Comparison of ENCODE assay signal across 8 cellular contexts in the genomic region with DNA sequence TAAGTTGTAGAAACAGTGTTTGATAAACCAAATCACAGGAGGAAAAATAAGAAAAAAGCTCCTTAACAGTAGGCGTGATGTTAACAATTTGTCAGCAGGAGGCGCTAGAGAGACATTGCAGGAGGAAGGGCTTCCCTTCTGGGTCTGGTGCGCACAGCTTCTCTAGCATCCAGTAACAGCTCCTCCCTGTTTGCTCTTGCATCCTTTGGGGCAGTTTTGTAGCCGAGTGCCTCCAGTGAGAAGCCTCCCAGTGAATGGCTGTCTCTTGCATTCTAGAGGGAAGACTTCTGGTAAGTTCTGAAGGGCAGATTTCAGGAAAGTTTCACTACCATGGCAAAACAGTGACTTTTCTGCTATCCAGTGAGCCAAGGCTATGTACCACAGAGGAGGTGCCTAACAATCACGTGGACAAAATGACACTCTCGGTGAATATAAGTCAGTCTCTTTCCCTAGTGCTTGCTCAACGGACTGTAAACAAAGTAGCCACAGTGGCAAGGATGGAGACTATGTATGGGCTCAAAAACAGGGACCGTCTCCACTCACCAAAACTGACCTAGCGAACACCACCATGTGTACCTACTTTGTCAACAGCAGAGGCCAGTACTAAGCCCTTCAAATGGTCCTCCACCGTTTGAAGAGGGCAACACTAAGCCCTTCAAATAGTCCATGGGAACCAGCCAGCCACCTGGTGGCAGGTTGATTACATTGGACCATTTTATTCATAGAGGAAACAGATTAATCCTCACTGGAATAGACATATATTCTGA. TPM values are rescaled to one million over a fixed set of nuclear protein-coding genes. Genes with fewer than 3 reads are reported as not detected.
DNase-seq lines count a peak whose midpoint lies in the region; ATAC-seq and TF ChIP-seq lines count a peak whose summit lies in the region.

No MANE protein-coding gene starts in this region.

- H3K27ac Mint-ChIP-seq in Calu3 (ENCODE audit: unreplicated experiment): no peak overlapping the region

- no peak overlapping the region for H2BK5ac ChIP-seq in neuronal stem cell (ENCODE audit: low read length)

- H2BK120ac ChIP-seq in neuronal stem cell (ENCODE audit: low read depth, low read length): no peak overlapping the region

- H3K36me3 Mint-ChIP-seq in Calu3 (ENCODE audit: insufficient read depth, unreplicated experiment): no peaks in the 10 kb centered on the region
- no peaks in the 10 kb centered on the region for H3K36me3 Mint-ChIP-seq in activated T-cell treated with anti-CD3 and anti-CD28 coated beads, Interleukin-2, amount 50 U/mL, for 4 hours (ENCODE audit: insufficient read depth)

- BruUV-seq in Calu3 (replicated peaks; lab: Mats Ljungman, UMichigan): no TSS peak

- CTCF ChIA-PET in Calu3 (lab: Charles Lee): interaction anchor here (0.6 to 1.1 kb wide), 16 partner anchors 11 to 898 kb away, joined by 3 to 6 read pairs (median 4); partner anchors contain the start of genes MAPRE2 and RMP24

- H3K4me3 ChIP-seq in KMS-11 (IDR thresholded peaks at IDR 0.05; ENCODE audit: insufficient read depth, low read depth, low read length) (no peak overlapping the region), neuronal stem cell (ENCODE audit: low read length in 2 of 2) (no peak overlapping the region), tibial artery (no peak overlapping the region)

- H3K4me1 ChIP-seq in KMS-11 (ENCODE audit: low read depth, poor library complexity, severe bottlenecking) (no peaks in the 10 kb centered on the region), neuronal stem cell (ENCODE audit: control insufficient read depth in 2 of 2, insufficient read depth in 1 of 2, low read depth in 1 of 2, low read length in 2 of 2) (peaks cover 0 to 2% of the 10 kb centered on the region in 2 donors), tibial artery (peaks cover 0 to 17% (median 2%) of the 10 kb centered on the region in 4 donors)

- no CpG with 5 or more reads among the region's 10 CpGs for WGBS in neuronal stem cell (ENCODE audit: extremely low coverage in 2 of 2, insufficient read length in 2 of 2, insufficient replicate concordance in 1 of 2), 2 donors

- no peak overlapping the region for H4K8ac ChIP-seq in neuronal stem cell (ENCODE audit: low read depth, low read length)

- H3K27ac ChIP-seq in KMS-11: no peak overlapping the region
- H3K27ac ChIP-seq in neuronal stem cell (replicated peaks; ENCODE audit: low read length): no peak overlapping the region
- H3K27ac ChIP-seq in tibial artery: no peak overlapping the region

- H3K79me1 ChIP-seq in neuronal stem cell (ENCODE audit: low read depth, low read length): no peaks in the 10 kb centered on the region

- intact Hi-C loops in Calu3 (cut with micrococcal nuclease; ENCODE audit: unreplicated experiment) (loop anchor here (10.0 kb wide), 1 partner anchor 368 kb away; no protein-coding TSS in a partner anchor), tibial artery (cut with DNase I; ENCODE audit: low total_unique reads) (loop anchor here (10.0 kb wide), 1 partner anchor 198 kb away; the partner anchor contains the start of gene GALNT1)

- H3K79me2 ChIP-seq in KMS-11 (ENCODE audit: insufficient read depth, low read depth): no peaks in the 10 kb centered on the region

- H3K27me3 ChIP-seq in KMS-11 (ENCODE audit: insufficient read depth, low read depth) (no peaks in the 10 kb centered on the region), neuronal stem cell (ENCODE audit: control insufficient read depth in 3 of 3, insufficient read depth in 3 of 3, low read depth in 1 of 3, low read length in 3 of 3) (peaks cover 0 to 5% (median 0%) of the 10 kb centered on the region in 3 experiments), tibial artery (no peaks in the 10 kb centered on the region)

- H3K9ac ChIP-seq in KMS-11 (no peak overlapping the region), neuronal stem cell (ENCODE audit: low read depth, low read length, poor library complexity) (no peak overlapping the region)

- H3K36me3 ChIP-seq in KMS-11 (ENCODE audit: insufficient read depth) (no peaks in the 10 kb centered on the region), neuronal stem cell (replicated peaks in 1 of 2; ENCODE audit: control insufficient read depth in 2 of 2, insufficient read depth in 2 of 2, low read length in 2 of 2) (no peaks in the 10 kb centered on the region), tibial artery (no peaks in the 10 kb centered on the region)

- H2BK12ac ChIP-seq in neuronal stem cell (ENCODE audit: low read length): no peak overlapping the region

- H3K9me3 ChIP-seq in neuronal stem cell (replicated peaks in 1 of 2; ENCODE audit: control insufficient read depth in 2 of 2, insufficient read depth in 1 of 2, low read depth in 1 of 2, low read length in 2 of 2) (peaks cover 2 to 3% of the 10 kb centered on the region in 2 donors), tibial artery (no peaks in the 10 kb centered on the region)

- H3K4ac ChIP-seq in neuronal stem cell (ENCODE audit: low read length): no peak overlapping the region

- peak; percentile 85 for TF ChIP-seq CTCF in Calu3 (IDR thresholded peaks at IDR 0.05; ENCODE audit: unreplicated experiment)
- TF ChIP-seq CTCF in KMS-11 (conservative IDR thresholded peaks at IDR 0.05; ENCODE audit: low read depth, low read length): peak; percentile 95
- peak; percentile 68 to 88 for TF ChIP-seq CTCF in tibial artery (IDR thresholded peaks at IDR 0.05)

- no peaks in the 10 kb centered on the region for H3K9me3 Mint-ChIP-seq in Calu3 (ENCODE audit: low read depth, unreplicated experiment)
- H3K9me3 Mint-ChIP-seq in activated T-cell treated with anti-CD3 and anti-CD28 coated beads, Interleukin-2, amount 50 U/mL, for 4 hours: no peaks in the 10 kb centered on the region

- peak overlapping the region; percentile 27; the same call in 1 of the 2 replicates for H2AFZ ChIP-seq in KMS-11 (ENCODE audit: low read depth)
- peak overlapping the region; percentile 58 for H2AFZ ChIP-seq in neuronal stem cell (ENCODE audit: low read length)

- no peak overlapping the region for H3K23ac ChIP-seq in neuronal stem cell (ENCODE audit: low read depth, low read length, poor library complexity)

- H2BK15ac ChIP-seq in neuronal stem cell (ENCODE audit: low read length): no peak overlapping the region

- H3K4me2 ChIP-seq in KMS-11: no peak overlapping the region
- H3K4me2 ChIP-seq in neuronal stem cell (ENCODE audit: insufficient read depth, low read length, poor library complexity, severe bottlenecking): no peak overlapping the region

- DNase-seq in Calu3 (peak; percentile 72), OCI-M1 (lab: John Stamatoyannopoulos, UW) (peak; percentile 75), fibroblast of peridontal ligament (ENCODE audit: extremely low read depth) (peak; percentile 93), neuronal stem cell (ENCODE audit: low spot score) (peak; percentile 72), tibial artery (peak; percentile 66 to 72)
- peak; percentile 52 for DNase-seq in activated T-cell treated with anti-CD3 and anti-CD28 coated beads, Interleukin-2, amount 50 U/mL, for 4 hours

- peak; percentile 69 for ATAC-seq in GM21423 (IDR thresholded peaks at IDR 0.05; ENCODE audit: unreplicated experiment)
- ATAC-seq in activated T-cell treated with anti-CD3 and anti-CD28 coated beads, Interleukin-2, amount 50 U/mL, for 4 hours: peak; percentile 86 to 91

- peak overlapping the region; percentile 7 for H3K4me3 Mint-ChIP-seq in Calu3 (ENCODE audit: low read depth, unreplicated experiment)
- no peak overlapping the region for H3K4me3 Mint-ChIP-seq in activated T-cell treated with anti-CD3 and anti-CD28 coated beads, Interleukin-2, amount 50 U/mL, for 4 hours

- no peaks in the 10 kb centered on the region for H4K20me1 ChIP-seq in KMS-11 (ENCODE audit: insufficient read depth)

- H3K18ac ChIP-seq in neuronal stem cell (ENCODE audit: low read length): no peak overlapping the region

- H3K4me1 Mint-ChIP-seq in Calu3 (ENCODE audit: low read depth, unreplicated experiment): no peaks in the 10 kb centered on the region
- H3K4me1 Mint-ChIP-seq in activated T-cell treated with anti-CD3 and anti-CD28 coated beads, Interleukin-2, amount 50 U/mL, for 4 hours (ENCODE audit: low read depth): peaks cover 2% of the 10 kb centered on the region

- H2AK5ac ChIP-seq in neuronal stem cell (ENCODE audit: low read depth, low read length): no peak overlapping the region

- no peak overlapping the region for H4K91ac ChIP-seq in neuronal stem cell (ENCODE audit: low read depth, low read length, poor library complexity)

- no peak overlapping the region for H3K14ac ChIP-seq in neuronal stem cell (ENCODE audit: low read length)

- peaks cover 9% of the 10 kb centered on the region for H3K27me3 Mint-ChIP-seq in Calu3 (ENCODE audit: unreplicated experiment)
- peaks cover 14% of the 10 kb centered on the region for H3K27me3 Mint-ChIP-seq in activated T-cell treated with anti-CD3 and anti-CD28 coated beads, Interleukin-2, amount 50 U/mL, for 4 hours (ENCODE audit: low read depth)

RNA-seq across cellular contexts. Expression of gene ZNF396, which starts 9.6 kb away (rescaled TPM):
- total RNA-seq in Calu3 (2022): 1.7 and 2.7 TPM in 2 replicates
- under 1 TPM; 0.20 to 0.49 (median 0.29) TPM for total RNA-seq in activated T-cell treated with anti-CD3 and anti-CD28 coated beads, Interleukin-2, amount 50 U/mL, for 4 hours
- 1.2 TPM for polyA plus RNA-seq in neuronal stem cell (2013, experiment 1 of 2)
- polyA plus RNA-seq in neuronal stem cell (2013, experiment 2 of 2): 1.1 TPM

RNA-seq across cellular contexts. Expression of gene ZNF24, which starts 42.6 kb away (rescaled TPM):
- total RNA-seq in Calu3 (2022): 56.3 and 60.0 TPM in 2 replicates
- 10 to 100 TPM; 53.5 to 61.5 (median 59.6) TPM for total RNA-seq in activated T-cell treated with anti-CD3 and anti-CD28 coated beads, Interleukin-2, amount 50 U/mL, for 4 hours
- polyA plus RNA-seq in neuronal stem cell (2013, experiment 1 of 2): 34.3 TPM
- polyA plus RNA-seq in neuronal stem cell (2013, experiment 2 of 2): 35.7 TPM
